9 cellular contexts compared by ENCODE assay signal in the genomic region with DNA sequence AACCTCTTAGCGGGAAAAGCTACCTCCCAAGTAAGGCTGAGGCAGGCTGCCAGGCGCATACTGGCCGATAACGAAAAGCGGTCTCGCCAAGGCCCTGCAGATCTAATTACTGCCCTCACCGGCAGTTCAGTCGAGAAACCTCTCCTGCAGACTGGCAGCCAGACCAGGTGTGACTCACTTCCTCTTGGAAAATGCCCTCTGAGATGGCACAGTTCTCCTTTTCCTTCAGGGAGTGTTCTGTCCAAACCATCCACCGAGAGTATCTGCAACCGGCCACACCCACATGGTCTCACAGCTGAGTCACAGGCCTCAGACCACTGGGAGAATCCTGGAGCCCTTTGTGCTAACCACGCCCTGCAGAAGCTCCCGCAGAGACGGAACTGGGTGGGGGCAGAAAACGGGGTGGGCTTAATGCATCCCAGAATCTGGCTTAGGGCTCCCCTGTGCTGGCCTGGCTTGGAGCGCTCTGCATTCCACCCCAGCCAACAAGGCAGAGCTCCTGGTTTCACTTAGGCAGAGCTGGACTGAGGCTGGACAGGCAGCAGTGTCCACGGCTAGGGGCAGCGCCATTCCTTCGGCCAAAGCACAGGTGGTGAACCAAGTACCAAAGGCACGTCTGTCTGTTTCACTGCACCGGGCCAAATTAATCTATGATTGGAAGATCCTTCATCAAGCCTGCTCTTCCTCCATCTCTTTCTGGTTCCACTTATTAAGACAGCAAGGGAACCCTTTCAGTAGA. TPM values are rescaled to one million over a fixed set of nuclear protein-coding genes. Genes with fewer than 3 reads are reported as not detected.
DNase-seq lines count a peak whose midpoint lies in the region; ATAC-seq and TF ChIP-seq lines count a peak whose summit lies in the region.
"Had no signal": no experiment of that assay in that cellular context is flagged by ENCODE, and none has a peak within 500 bp of the region (broad histone marks: within the 10 kb centered on the region; RNA-seq: fewer than 3 reads in every experiment).

No MANE protein-coding gene starts in this region.

- intact Hi-C loops in PC-9 (cut with micrococcal nuclease; ENCODE audit: unreplicated experiment): loop anchor here (1.0 to 5.0 kb wide), 4 partner anchors 8 to 798 kb away; partner anchors contain the start of gene S100A11
- intact Hi-C loops in gastrocnemius medialis (cut with DNase I; ENCODE audit: low total_unique reads): loop anchor here (5.0 kb wide), 1 partner anchor 45 kb away; no protein-coding TSS in a partner anchor

- H3K27me3 ChIP-seq in PC-9 (ENCODE audit: insufficient read depth, low read depth) (no peaks in the 10 kb centered on the region), gastrocnemius medialis (peaks cover 3 to 18% (median 15%) of the 10 kb centered on the region in 3 donors)

- H3K79me2 ChIP-seq in PC-9 (ENCODE audit: low read depth): peaks cover 54% of the 10 kb centered on the region

- CTCF ChIA-PET in PC-9 (lab: Charles Lee): interaction anchor here (0.6 kb wide), 1 partner anchor 193 kb away, joined by 8 read pairs; no protein-coding TSS in a partner anchor

- H3K4me1 ChIP-seq in PC-9 (replicated peaks; ENCODE audit: insufficient read depth) (peaks cover 75% of the 10 kb centered on the region), gastrocnemius medialis (peaks cover 37% of the 10 kb centered on the region in 2 donors)

- H4K20me1 ChIP-seq in PC-9 (ENCODE audit: insufficient read depth): peaks cover 25% of the 10 kb centered on the region

- H3K36me3 ChIP-seq in PC-9 (ENCODE audit: low read depth) (peaks cover 31% of the 10 kb centered on the region), gastrocnemius medialis (no peaks in the 10 kb centered on the region)
- H3K36me3 ChIP-seq: neutrophil had no signal

- TSS peak; percentile 25 for BruUV-seq in PC-9 (replicated peaks; lab: Mats Ljungman, UMichigan)

- no peaks in the 10 kb centered on the region for H3K9me2 ChIP-seq in PC-9 (ENCODE audit: insufficient read depth)

- POLR2A ChIA-PET in PC-9 (lab: Charles Lee; ENCODE audit: unreplicated experiment): interaction anchor here (0.5 to 1.5 kb wide), 22 partner anchors 11 to 660 kb away, joined by 3 to 24 read pairs (median 6); partner anchors contain the start of genes C2CD4D and S100A11

- peak; percentile 43 to 46 for TF ChIP-seq POLR2A in gastrocnemius medialis (IDR thresholded peaks at IDR 0.05)

- H3K4me3 ChIP-seq in PC-9: peak overlapping the region; percentile 94
- peak overlapping the region; percentile 97 for H3K4me3 ChIP-seq in astrocyte of the spinal cord (ENCODE audit: low read depth, low read length)
- peak overlapping the region; percentile 74 for H3K4me3 ChIP-seq in iPS-11a (ENCODE audit: low read depth, low read length)
- H3K4me3 ChIP-seq in gastrocnemius medialis: peak overlapping the region; percentile 57 to 73 (median 62)

- ATAC-seq in gastrocnemius medialis (peak; percentile 70 to 77), GM19324 (IDR thresholded peaks at IDR 0.05; ENCODE audit: low FRiP score, unreplicated experiment) (no peak), HG03108 (IDR thresholded peaks at IDR 0.05; ENCODE audit: unreplicated experiment) (no peak)

- no peak for TF ChIP-seq CTCF in PC-9 (conservative IDR thresholded peaks at IDR 0.05)
- no peak for TF ChIP-seq CTCF in astrocyte of the spinal cord (IDR thresholded peaks at IDR 0.05; ENCODE audit: low read depth, low read length)
- no peak for TF ChIP-seq CTCF in gastrocnemius medialis (IDR thresholded peaks at IDR 0.05 in 4 of 5, conservative IDR thresholded peaks at IDR 0.05 in 1 of 5)

- no peak overlapping the region for H2AFZ ChIP-seq in PC-9

- H3K9me3 ChIP-seq in PC-9 (ENCODE audit: insufficient read depth, low read depth): peaks cover 5% of the 10 kb centered on the region; the same call in 1 of the 2 replicates
- no peaks in the 10 kb centered on the region for H3K9me3 ChIP-seq in gastrocnemius medialis
- H3K9me3 ChIP-seq: neutrophil had no signal

- peaks cover 88% of the 10 kb centered on the region for H3F3A ChIP-seq in PC-9 (ENCODE audit: insufficient read depth, low read depth)

- in situ Hi-C loops in astrocyte of the spinal cord (cut with HindIII; ENCODE audit: low sequenced_read_pairs): no loop called here
- in situ Hi-C loops in gastrocnemius medialis (cut with MboI; ENCODE audit: low sequenced_read_pairs in 4 of 4): loop anchor here in 1 of 4 donors (10.0 kb wide), 1 partner anchor 58 kb away; no protein-coding TSS in a partner anchor

- H3K27ac ChIP-seq in PC-9: peak overlapping the region; percentile 99
- peak overlapping the region; percentile 67 to 79 (median 76) for H3K27ac ChIP-seq in gastrocnemius medialis
- H3K27ac ChIP-seq: neutrophil had no signal

- peak; percentile 44 for DNase-seq in activated T-cell treated with anti-CD3 and anti-CD28 coated beads, Interleukin-2, amount 50 U/mL, for 1 hour
- DNase-seq in activated T-cell treated with anti-CD3 and anti-CD28 coated beads for 4 hours (no peak), PC-9 (peak; percentile 97 to 99), astrocyte of the spinal cord (ENCODE audit: low read depth, low spot score) (peak; percentile 96), gastrocnemius medialis (peak; percentile 51 to 83)

- H3K4me2 ChIP-seq in PC-9: peak overlapping the region; percentile 93

RNA-seq across cellular contexts. Expression of gene S100A10, which starts 1.1 kb away (rescaled TPM):
- total RNA-seq in PC-9 (2021) (966 and 1,436 TPM in 2 replicates), gastrocnemius medialis (10 to 100 TPM in 3 of 4 donors, 1 to 10 TPM in 1; 6.4 to 60.3 (median 28.0) TPM)

RNA-seq across cellular contexts. Expression of gene S100A11, which starts 44.3 kb away (rescaled TPM):
- total RNA-seq in PC-9 (2021) (578 and 868 TPM in 2 replicates), gastrocnemius medialis (10 to 100 TPM in 3 of 4 donors, 1 to 10 TPM in 1; 8.4 to 66.2 (median 29.8) TPM)

Comparison
In these comparisons a context has a peak if more than half of its experiments do, and no peak if none do; other contexts are left out.
1. ATAC-seq: peak in gastrocnemius medialis (2 of 2); none in GM19324 (single experiment) and HG03108 (single experiment).
2. RNA of gene S100A10, which starts 1.1 kb away (total RNA-seq): 966 to 1,436 TPM in PC-9; 6.4 to 60.3 TPM in gastrocnemius medialis; every median in the first group is over 10 times any median in the second.
3. Peak in every context shown above with its lines, with median percentiles within 50 percentile points of each other: H3K4me3 ChIP-seq.